ENCODE assay signal across 1 cellular context in genomic region chr1:237181731-237182317, GRCh38.
TF ChIP-seq lines count a peak whose summit lies in the region.

No MANE protein-coding gene starts in this region.

TF ChIP-seq in SK-N-SH treated with all-trans-retinoic acid at 6 μM for 48 hours, 23 proteins besides CTCF, POLR2A, EP300 and RAD21 (continued from another document):
- TF ChIP-seq CREB5 (CRISPR knock-in tag; IDR thresholded peaks at IDR 0.05; ENCODE audit: low read depth) = no peak
- no peak for TF ChIP-seq CSRNP3 (CRISPR knock-in tag; IDR thresholded peaks at IDR 0.05)
- TF ChIP-seq GLIS3 (CRISPR knock-in tag; IDR thresholded peaks at IDR 0.05) = no peak
- no peak for TF ChIP-seq POU6F1 (CRISPR knock-in tag; IDR thresholded peaks at IDR 0.05; ENCODE audit: borderline replicate concordance, low read depth)
